ENCODE assay signal across 9 cellular contexts in the genomic region with DNA sequence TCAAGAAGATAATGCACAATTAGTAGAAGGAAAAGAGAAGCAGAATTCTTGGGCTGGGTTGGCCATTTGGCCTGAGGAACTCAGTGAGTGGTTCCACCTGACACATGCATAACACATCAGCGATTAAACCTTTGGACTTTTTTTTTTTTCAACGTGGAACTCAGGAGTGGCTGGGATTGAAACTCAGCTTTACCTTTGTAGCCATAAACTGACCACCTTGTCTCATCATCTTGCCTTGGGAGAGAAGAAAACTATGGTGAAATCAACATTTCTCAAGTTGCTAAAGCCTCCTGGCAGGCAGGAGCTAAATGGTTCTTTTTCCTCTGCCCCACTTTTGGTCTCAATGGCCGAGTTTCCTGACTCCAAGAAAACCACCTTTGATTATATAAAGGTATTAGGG. TPM values are rescaled to one million over a fixed set of nuclear protein-coding genes. Genes with fewer than 3 reads are reported as not detected.
DNase-seq lines count a peak whose midpoint lies in the region; ATAC-seq, FAIRE-seq and TF ChIP-seq lines count a peak whose summit lies in the region.
"Had no signal": no experiment of that assay in that cellular context is flagged by ENCODE, and none has a peak within 500 bp of the region (broad histone marks: within the 10 kb centered on the region; RNA-seq: fewer than 3 reads in every experiment).

No MANE protein-coding gene starts in this region.

- no peaks in the 10 kb centered on the region for H3K9me3 ChIP-seq in BE2C
- no peaks in the 10 kb centered on the region for H3K9me3 ChIP-seq in H1 (ENCODE audit: insufficient read depth in 2 of 2, low read depth in 1 of 2, low read length in 1 of 2)

- H3K56ac ChIP-seq in H1 (replicated peaks; ENCODE audit: insufficient read length, low read depth, low read length) = no peak overlapping the region

- no peaks in the 10 kb centered on the region for H3K27me3 Mint-ChIP-seq in natural killer cell treated with Interleukin-12 subunit alpha and Interleukin-12 subunit beta and Interleukin-15 and Interleukin-18, amount 100 ng/mL, for 72 hours

- no peak overlapping the region for H3K23ac ChIP-seq in H1 (ENCODE audit: insufficient read length)

- H3K79me1 ChIP-seq in H1 (ENCODE audit: low read depth, low read length) = no peaks in the 10 kb centered on the region

- peaks cover 0 to 33% of the 10 kb centered on the region in 2 experiments; a peak in 3 of 4 replicates for H3K79me2 ChIP-seq in H1 (ENCODE audit: control insufficient read depth in 1 of 2, insufficient read depth in 2 of 2, low read length in 2 of 2)

- H2BK20ac ChIP-seq in H1 (ENCODE audit: low read length) = no peak overlapping the region

- peak overlapping the region; percentile 50 for H2BK120ac ChIP-seq in H1 (replicated peaks; ENCODE audit: low read depth, low read length)

- no peak overlapping the region for H4K91ac ChIP-seq in H1 (replicated peaks; ENCODE audit: insufficient read length, low read length)

- peak overlapping the region; percentile 63 for H3K4me3 Mint-ChIP-seq in natural killer cell treated with Interleukin-12 subunit alpha and Interleukin-12 subunit beta and Interleukin-15 and Interleukin-18, amount 100 ng/mL, for 72 hours

- H4K8ac ChIP-seq in H1 (ENCODE audit: extremely low read depth, insufficient read depth, low read length) = no peak overlapping the region

- no peak for ATAC-seq in natural killer cell treated with Interleukin-12 subunit alpha and Interleukin-12 subunit beta and Interleukin-15 and Interleukin-18, amount 100 ng/mL, for 72 hours
- ATAC-seq in HG02938 (IDR thresholded peaks at IDR 0.05; ENCODE audit: unreplicated experiment) (no peak), GM18867 (IDR thresholded peaks at IDR 0.05; ENCODE audit: unreplicated experiment) (no peak), GM21360 (IDR thresholded peaks at IDR 0.05; ENCODE audit: unreplicated experiment) (no peak)

- CTCF ChIA-PET in H1 (lab: Charles Lee; ENCODE audit: partially characterized antibody) = interaction anchor here (0.7 to 1.7 kb wide), 8 partner anchors 10 to 373 kb away, joined by 3 to 7 read pairs (median 3); no protein-coding TSS in a partner anchor

- no peak overlapping the region for H3K4ac ChIP-seq in H1 (replicated peaks; ENCODE audit: insufficient read length, low read depth, low read length)

- H3K36me3 ChIP-seq in BE2C = no peaks in the 10 kb centered on the region
- no peaks in the 10 kb centered on the region for H3K36me3 ChIP-seq in H1 (ENCODE audit: control insufficient read depth in 2 of 4, insufficient read depth in 4 of 4, low read length in 3 of 4)

- TF ChIP-seq RAD21 in H1 (IDR thresholded peaks at IDR 0.05 in 1 of 2, conservative IDR thresholded peaks at IDR 0.05 in 1 of 2; ENCODE audit: low read depth in 2 of 2, low read length in 2 of 2) = no peak

- H3K4me3 ChIP-seq in BE2C (ENCODE audit: low read depth, low read length) (peak overlapping the region; percentile 41), NB4 (ENCODE audit: low read depth, low read length) (peak overlapping the region; percentile 57), H1 (ENCODE audit: extremely low read depth in 1 of 4, insufficient read depth in 2 of 4, low read depth in 3 of 4, low read length in 4 of 4) (peak overlapping the region; percentile 31 to 64 (median 48))

- no peak overlapping the region for H2AK5ac ChIP-seq in H1 (ENCODE audit: low read depth, low read length)

- TF ChIP-seq POLR2A in NB4 (IDR thresholded peaks at IDR 0.05; ENCODE audit: extremely low read depth, insufficient read length) = no peak
- TF ChIP-seq POLR2A in H1 (IDR thresholded peaks at IDR 0.05; ENCODE audit: control extremely low read depth in 1 of 2, low read depth in 2 of 2, low read length in 2 of 2) = no peak

- H3K27ac ChIP-seq in H1 (ENCODE audit: low read depth, low read length) = peak overlapping the region; percentile 63; the same call in 1 of the 2 replicates
- H3K27ac ChIP-seq: foreskin keratinocyte had no signal

- H3K18ac ChIP-seq in H1 (ENCODE audit: extremely low read depth, low read length) = peak overlapping the region; percentile 80; the same call in 1 of the 2 replicates

- H4K5ac ChIP-seq in H1 (ENCODE audit: insufficient read length, low read depth, low read length) = no peak overlapping the region

- POLR2A ChIA-PET in H1 (lab: Charles Lee; ENCODE audit: partially characterized antibody) = interaction anchor here (1.0 to 4.9 kb wide), 6 partner anchors 13 to 59 kb away, joined by 3 to 26 read pairs (median 5); no protein-coding TSS in a partner anchor

- FAIRE-seq in H1 (lab: Jason Lieb, UNC) = no peak

- H3K27me3 ChIP-seq in BE2C (peaks cover 3% of the 10 kb centered on the region; the same call in 1 of the 2 replicates), H1 (replicated peaks in 1 of 4; ENCODE audit: control insufficient read depth in 3 of 4, extremely low read depth in 1 of 4, insufficient read depth in 3 of 4, low read length in 3 of 4) (no peaks in the 10 kb centered on the region)
- H3K27me3 ChIP-seq: foreskin keratinocyte had no signal

- TF ChIP-seq CTCF in BE2C (IDR thresholded peaks at IDR 0.05; ENCODE audit: low read depth, low read length) (no peak), NB4 (IDR thresholded peaks at IDR 0.05; ENCODE audit: low read depth, low read length) (no peak), H1 (IDR thresholded peaks at IDR 0.05; ENCODE audit: control extremely low read depth in 1 of 3, insufficient read depth in 1 of 3, low read depth in 1 of 3, low read length in 3 of 3) (no peak)

- peaks cover 8 to 22% of the 10 kb centered on the region in 2 donors for H3K4me1 Mint-ChIP-seq in natural killer cell treated with Interleukin-12 subunit alpha and Interleukin-12 subunit beta and Interleukin-15 and Interleukin-18, amount 100 ng/mL, for 72 hours (ENCODE audit: low read depth in 2 of 2)

- H3K4me1 ChIP-seq in BE2C (no peaks in the 10 kb centered on the region), H1 (replicated peaks in 1 of 4; ENCODE audit: control insufficient read depth in 3 of 4, insufficient read depth in 4 of 4, low read length in 3 of 4) (peaks cover 4 to 11% (median 8%) of the 10 kb centered on the region in 4 experiments; a peak in 6 of 7 replicates)

- H3K23me2 ChIP-seq in H1 (ENCODE audit: low read depth, low read length) = peaks cover 3% of the 10 kb centered on the region; the same call in 1 of the 2 replicates

- no peak for TF ChIP-seq EP300 in H1 (IDR thresholded peaks at IDR 0.05; ENCODE audit: borderline replicate concordance in 1 of 2, low read depth in 2 of 2, low read length in 2 of 2)

- DNase-seq in BE2C (no peak), NB4 (ENCODE audit: low read depth) (no peak), H1 (ENCODE audit: low read depth in 1 of 2, low spot score in 2 of 2) (no peak), cortex of kidney (lab: John Stamatoyannopoulos, UW) (no peak)
- DNase-seq in natural killer cell treated with Interleukin-12 subunit alpha and Interleukin-12 subunit beta and Interleukin-15 and Interleukin-18, amount 100 ng/mL, for 72 hours (ENCODE audit: low spot score) = no peak

- no peak overlapping the region; the same call in 1 of the 2 replicates for H2BK12ac ChIP-seq in H1 (ENCODE audit: low read depth, low read length)

- no peak overlapping the region for H2BK15ac ChIP-seq in H1 (ENCODE audit: low read length)

- peak overlapping the region; percentile 19 to 41 for H3K27ac Mint-ChIP-seq in natural killer cell treated with Interleukin-12 subunit alpha and Interleukin-12 subunit beta and Interleukin-15 and Interleukin-18, amount 100 ng/mL, for 72 hours

- H2AFZ ChIP-seq in H1 (ENCODE audit: low read length) = peak overlapping the region; percentile 77; the same call in 1 of the 2 replicates

- H3K36me3 Mint-ChIP-seq in natural killer cell treated with Interleukin-12 subunit alpha and Interleukin-12 subunit beta and Interleukin-15 and Interleukin-18, amount 100 ng/mL, for 72 hours = no peaks in the 10 kb centered on the region

- H3K4me2 ChIP-seq in H1 (ENCODE audit: insufficient read depth in 1 of 2, low read depth in 2 of 2, low read length in 2 of 2) = peak overlapping the region; percentile 58 to 67

- 37% methylated on average over 3 of the region's 3 CpGs; no CpG with 5 or more reads in 1 of the 2 experiments for WGBS in H1 (ENCODE audit: extremely low coverage in 1 of 2, insufficient coverage in 1 of 2, insufficient read length in 1 of 2, insufficient replicate concordance in 2 of 2, low coverage in 1 of 2, low lambda C conversion rate in 2 of 2, missing lambda C conversion rate in 1 of 2), 2 experiments

- H3K9ac ChIP-seq in H1 (replicated peaks in 1 of 4; ENCODE audit: extremely low read depth in 1 of 4, low read depth in 3 of 4, low read length in 3 of 4) = peak overlapping the region in 3 of 4 experiments; percentile 45 to 55 (median 54); a peak in 6 of 7 replicates

- H2BK5ac ChIP-seq in H1 (ENCODE audit: low read depth, low read length) = peak overlapping the region; percentile 18

- H3K14ac ChIP-seq in H1 (ENCODE audit: insufficient read length) = no peak overlapping the region

- H4K20me1 ChIP-seq in H1 (replicated peaks in 1 of 2; ENCODE audit: control insufficient read depth in 1 of 2, insufficient read depth in 2 of 2, low read length in 2 of 2) = peaks cover 2 to 5% of the 10 kb centered on the region in 2 experiments

- no peaks in the 10 kb centered on the region for H3K9me3 Mint-ChIP-seq in natural killer cell treated with Interleukin-12 subunit alpha and Interleukin-12 subunit beta and Interleukin-15 and Interleukin-18, amount 100 ng/mL, for 72 hours

TF ChIP-seq in H1, 55 proteins besides CTCF, POLR2A, EP300 and RAD21:
- TF ChIP-seq ZNF274 (IDR thresholded peaks at IDR 0.05; ENCODE audit: borderline replicate concordance, extremely low read depth, low read length) = no peak
- TF ChIP-seq, protein P1, sequence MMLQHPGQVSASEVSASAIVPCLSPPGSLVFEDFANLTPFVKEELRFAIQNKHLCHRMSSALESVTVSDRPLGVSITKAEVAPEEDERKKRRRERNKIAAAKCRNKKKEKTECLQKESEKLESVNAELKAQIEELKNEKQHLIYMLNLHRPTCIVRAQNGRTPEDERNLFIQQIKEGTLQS (IDR thresholded peaks at IDR 0.05; ENCODE audit: insufficient read depth, low read depth, low read length) = no peak

RNA-seq across cellular contexts. Expression of gene PTTG2, which starts 16.3 kb away (rescaled TPM):
- polyA plus RNA-seq in BE2C (2012; ENCODE audit: insufficient read depth, insufficient read length, low read depth) = not detected
- total RNA-seq in H1 (2021; fragmentation: NEBNext Ultra II Directional; extraction: Animal tissue kit (Norgen Biotek cat#: 25700)) = not detected in 2 replicates
- not detected in 2 replicates for polyA plus RNA-seq in H1 (2011; rRNA removed)
- polyA plus RNA-seq in H1 (2011; cell fraction: cytosol; rRNA removed) = not detected
- not detected for polyA plus RNA-seq in H1 (2011; cell fraction: nucleus; rRNA removed)
- polyA plus RNA-seq in H1 (2012, experiment 1 of 2) = not detected in 4 replicates
- not detected for polyA plus RNA-seq in H1 (2012, experiment 2 of 2)
- not detected for polyA plus RNA-seq in H1 (2013, experiment 1 of 2)
- polyA plus RNA-seq in H1 (2013, experiment 2 of 2) = 0.07 TPM
- polyA minus RNA-seq in H1 (2011; rRNA and poly(A)+ RNA removed) = 0.85 TPM in 1 of 2 replicates, not detected in the other
- not detected for polyA minus RNA-seq in H1 (2011; cell fraction: cytosol; rRNA and poly(A)+ RNA removed)
- polyA minus RNA-seq in H1 (2011; cell fraction: nucleus; rRNA and poly(A)+ RNA removed) = 1.4 TPM
- 1 to 10 TPM; 1.6 to 3.2 TPM for total RNA-seq in natural killer cell treated with Interleukin-12 subunit alpha and Interleukin-12 subunit beta and Interleukin-15 and Interleukin-18, amount 100 ng/mL, for 72 hours
- total RNA-seq: foreskin keratinocyte had no signal
- polyA plus RNA-seq: foreskin keratinocyte had no signal
